In genomic region chr5:175745212-175745611, GRCh38 we compare ENCODE assay signal across 23 cellular contexts.
DNase-seq lines count a peak whose midpoint lies in the region; ATAC-seq and TF ChIP-seq lines count a peak whose summit lies in the region.
"Had no signal": no experiment of that assay in that cellular context is flagged by ENCODE, and none has a peak within 500 bp of the region (broad histone marks: within the 10 kb centered on the region; RNA-seq: fewer than 3 reads in every experiment).

No MANE protein-coding gene starts in this region.

- H3K27me3 Mint-ChIP-seq in stimulated activated naive CD8-positive, alpha-beta T cell treated with anti-CD3 and anti-CD28 coated beads, Interleukin-15, amount 100 ng/mL, for 72 hours = peaks cover 36% of the 10 kb centered on the region

- no peak overlapping the region for H3K4me3 Mint-ChIP-seq in stimulated activated naive CD8-positive, alpha-beta T cell treated with anti-CD3 and anti-CD28 coated beads, Interleukin-15, amount 100 ng/mL, for 72 hours
- H3K4me3 Mint-ChIP-seq: CD14-positive monocyte had no signal

- H3K4me1 ChIP-seq in prostate gland (replicated peaks) (no peaks in the 10 kb centered on the region), OCI-LY7 (ENCODE audit: insufficient read depth, low read length, poor library complexity, severe bottlenecking) (no peaks in the 10 kb centered on the region)

- 62% methylated on average over 3 of the region's 3 CpGs for WGBS in prostate gland

- ATAC-seq in stimulated activated naive CD8-positive, alpha-beta T cell treated with anti-CD3 and anti-CD28 coated beads, Interleukin-15, Interleukin-2, amounts not matched to agents 100 U/mL and 50 U/mL, for 24 hours = peak; percentile 70
- ATAC-seq in stimulated activated naive CD8-positive, alpha-beta T cell treated with anti-CD3 and anti-CD28 coated beads, Interleukin-15, amount 100 ng/mL, for 72 hours = no peak
- ATAC-seq in HG03135 (IDR thresholded peaks at IDR 0.05; ENCODE audit: unreplicated experiment) = no peak

- peak; percentile 25 for DNase-seq in DMS53 (lab: John Stamatoyannopoulos, UW)
- DNase-seq in DMS53 treated with DMSO at 0.1 percent for 48 hours (lab: John Stamatoyannopoulos, UW; ENCODE audit: unreplicated experiment) = no peak
- DNase-seq in stimulated activated naive CD8-positive, alpha-beta T cell treated with anti-CD3 and anti-CD28 coated beads, Interleukin-15, Interleukin-2, amounts not matched to agents 100 U/mL and 50 U/mL, for 24 hours = no peak
- DNase-seq in stimulated activated naive CD8-positive, alpha-beta T cell treated with anti-CD3 and anti-CD28 coated beads, Interleukin-15, amount 100 ng/mL, for 72 hours = no peak
- DNase-seq in ecto neural progenitor cell (ENCODE audit: low spot score) = peak; percentile 13
- DNase-seq in prostate gland (ENCODE audit: low spot score) = no peak
- no peak for DNase-seq in OCI-LY7 (ENCODE audit: low spot score)
- DNase-seq: ACHN; BE2C; Calu3; CD8-positive, alpha-beta memory T cell; DMS153; IMR-90; KG1; MG63; NCI-H2029 treated with DMSO at 0.1 percent for 48 hours; NCI-H2227 treated with DMSO at 0.1 percent for 48 hours; NCI-H526 treated with DMSO at 0.1 percent for 48 hours; SIG-M5; SK-N-SH had no signal

- H3K9me2 ChIP-seq in OCI-LY7 (ENCODE audit: insufficient read depth, low read length) = no peaks in the 10 kb centered on the region
- H3K9me2 ChIP-seq: SK-N-SH had no signal

- no peak for TF ChIP-seq POLR2A in prostate gland (IDR thresholded peaks at IDR 0.05)

- peaks cover 11% of the 10 kb centered on the region for H3K4me1 Mint-ChIP-seq in stimulated activated naive CD8-positive, alpha-beta T cell treated with anti-CD3 and anti-CD28 coated beads, Interleukin-15, amount 100 ng/mL, for 72 hours

- CTCF ChIA-PET in OCI-LY7 (lab: Charles Lee; ENCODE audit: unreplicated experiment) = no interaction called here

- H3K4me3 ChIP-seq in prostate gland = no peak overlapping the region
- no peak overlapping the region for H3K4me3 ChIP-seq in OCI-LY7 (ENCODE audit: low read depth, low read length, poor library complexity, severe bottlenecking)
- H3K4me3 ChIP-seq: MG63 had no signal

- no peaks in the 10 kb centered on the region for H3K36me3 ChIP-seq in prostate gland
- no peaks in the 10 kb centered on the region for H3K36me3 ChIP-seq in OCI-LY7 (ENCODE audit: insufficient read depth, low read length)
- H3K36me3 ChIP-seq: BE2C, MG63 had no signal

- no peaks in the 10 kb centered on the region for H3K79me2 ChIP-seq in OCI-LY7 (ENCODE audit: insufficient read depth, low read depth, low read length)

- H4K20me1 ChIP-seq in OCI-LY7 (ENCODE audit: insufficient read depth, low read length) = no peaks in the 10 kb centered on the region

- TF ChIP-seq CTCF in prostate gland (IDR thresholded peaks at IDR 0.05) (no peak), OCI-LY7 (conservative IDR thresholded peaks at IDR 0.05; ENCODE audit: low read length) (no peak)

- no peaks in the 10 kb centered on the region for H3K27me3 ChIP-seq in prostate gland (replicated peaks; ENCODE audit: insufficient read depth)
- H3K27me3 ChIP-seq: BE2C had no signal

- no peaks in the 10 kb centered on the region for H3K9me3 ChIP-seq in prostate gland
- H3K9me3 ChIP-seq in OCI-LY7 (ENCODE audit: low read length) = no peaks in the 10 kb centered on the region
- H3K9me3 ChIP-seq: BE2C, MG63, SK-N-SH had no signal

- no peak overlapping the region for H2AFZ ChIP-seq in OCI-LY7 (ENCODE audit: low read length)

- intact Hi-C loops in prostate gland (cut with DNase I) = no loop called here
- intact Hi-C loops in OCI-LY7 (cut with micrococcal nuclease; ENCODE audit: unreplicated experiment) = no loop called here

- no peak overlapping the region for H3K27ac ChIP-seq in prostate gland
- H3K27ac ChIP-seq in OCI-LY7 (ENCODE audit: low read depth, low read length, poor library complexity, severe bottlenecking) = no peak overlapping the region
- H3K27ac ChIP-seq: 22Rv1 had no signal

- POLR2A ChIA-PET in OCI-LY7 (lab: Charles Lee) = no interaction called here

- no TSS peak for BruUV-seq in OCI-LY7 (replicated peaks; lab: Mats Ljungman, UMichigan)

- H3K9me3 Mint-ChIP-seq in stimulated activated naive CD8-positive, alpha-beta T cell treated with anti-CD3 and anti-CD28 coated beads, Interleukin-15, amount 100 ng/mL, for 72 hours = no peaks in the 10 kb centered on the region
- H3K9me3 Mint-ChIP-seq: CD8-positive, alpha-beta memory T cell had no signal

- H3K27ac Mint-ChIP-seq in stimulated activated naive CD8-positive, alpha-beta T cell treated with anti-CD3 and anti-CD28 coated beads, Interleukin-15, amount 100 ng/mL, for 72 hours = no peak overlapping the region
- H3K27ac Mint-ChIP-seq: CD14-positive monocyte; CD8-positive, alpha-beta memory T cell had no signal

- H3K4me2 ChIP-seq in OCI-LY7 (ENCODE audit: low read length) = no peak overlapping the region
- H3K4me2 ChIP-seq: SK-N-SH had no signal

Comparison
In these comparisons a context has a peak if more than half of its experiments do, and no peak if none do; other contexts are left out.
1. DNase-seq: peak in DMS53 (single experiment) and ecto neural progenitor cell (single experiment); none in DMS53 treated with DMSO at 0.1 percent for 48 hours (single experiment), stimulated activated naive CD8-positive, alpha-beta T cell treated with anti-CD3 and anti-CD28 coated beads, Interleukin-15, Interleukin-2, amounts not matched to agents 100 U/mL and 50 U/mL, for 24 hours (single experiment), stimulated activated naive CD8-positive, alpha-beta T cell treated with anti-CD3 and anti-CD28 coated beads, Interleukin-15, amount 100 ng/mL, for 72 hours (0 of 2), prostate gland (single experiment) and OCI-LY7 (single experiment).